Comparison of ENCODE assay signal across 8 cellular contexts in genomic region chr2:197514754-197515153, GRCh38. TPM values are rescaled to one million over a fixed set of nuclear protein-coding genes. Genes with fewer than 3 reads are reported as not detected.
DNase-seq lines count a peak whose midpoint lies in the region; ATAC-seq lines count a peak whose summit lies in the region.

No MANE protein-coding gene starts in this region.

- no peaks in the 10 kb centered on the region for H3K27me3 ChIP-seq in naive thymus-derived CD4-positive, alpha-beta T cell (ENCODE audit: control insufficient read depth in 2 of 2, insufficient read depth in 2 of 2, low read length in 2 of 2)

- H3K27ac Mint-ChIP-seq in naive thymus-derived CD4-positive, alpha-beta T cell: peak overlapping the region; percentile 88 to 98 (median 95)

- CTCF ChIA-PET in naive thymus-derived CD4-positive, alpha-beta T cell (lab: Charles Lee): no interaction called here

- H3K9me3 Mint-ChIP-seq in naive thymus-derived CD4-positive, alpha-beta T cell: peaks cover 0 to 5% (median 0%) of the 10 kb centered on the region in 11 donors

- ATAC-seq in naive thymus-derived CD4-positive, alpha-beta T cell: no peak
- ATAC-seq in HG03571 (IDR thresholded peaks at IDR 0.05; ENCODE audit: unreplicated experiment) (no peak), HG03196 (IDR thresholded peaks at IDR 0.05; ENCODE audit: unreplicated experiment) (no peak), HG03521 (IDR thresholded peaks at IDR 0.05; ENCODE audit: unreplicated experiment) (no peak)

- POLR2A ChIA-PET in naive thymus-derived CD4-positive, alpha-beta T cell (lab: Charles Lee): interaction anchor here (1.5 to 3.3 kb wide), 9 partner anchors 8 to 190 kb away, joined by 3 to 100 read pairs (median 14); partner anchors contain the start of genes COQ10B, HSPD1, HSPE1 and MARS2

- peaks cover 23 to 42% (median 34%) of the 10 kb centered on the region in 7 donors for H3K4me1 Mint-ChIP-seq in naive thymus-derived CD4-positive, alpha-beta T cell

- intact Hi-C loops in naive thymus-derived CD4-positive, alpha-beta T cell (cut with micrococcal nuclease): loop anchor here (1.0 to 5.0 kb wide), 7 partner anchors 14 to 1857 kb away; partner anchors contain the start of genes COQ10B (in 2 of the 2), HSPE1 (in 2 of the 2), CCDC150 (in 1 of the 2) and PGAP1 (in 1 of the 2)

- no peaks in the 10 kb centered on the region for H3K27me3 Mint-ChIP-seq in naive thymus-derived CD4-positive, alpha-beta T cell

- H3K4me3 Mint-ChIP-seq in naive thymus-derived CD4-positive, alpha-beta T cell: peak overlapping the region; percentile 85 to 99 (median 98)

- DNase-seq in NCI-H2227 (lab: John Stamatoyannopoulos, UW; ENCODE audit: unreplicated experiment) (peak; percentile 21), caudate nucleus (lab: John Stamatoyannopoulos, UW) (no peak), NCI-H345 (lab: John Stamatoyannopoulos, UW) (no peak)
- DNase-seq in naive thymus-derived CD4-positive, alpha-beta T cell: peak in 6 of 9 donors; percentile 9 to 18 (median 13)

- peaks cover 10 to 12% of the 10 kb centered on the region in 2 donors for H3K4me1 ChIP-seq in naive thymus-derived CD4-positive, alpha-beta T cell (ENCODE audit: control insufficient read depth in 2 of 2, insufficient read depth in 2 of 2, low read length in 2 of 2)

- H3K36me3 ChIP-seq in naive thymus-derived CD4-positive, alpha-beta T cell (ENCODE audit: control insufficient read depth in 2 of 3, insufficient read depth in 3 of 3, low read length in 3 of 3): peaks cover 0 to 7% (median 0%) of the 10 kb centered on the region in 3 experiments

- H3K9me3 ChIP-seq in naive thymus-derived CD4-positive, alpha-beta T cell (ENCODE audit: control insufficient read depth in 2 of 3, low read length in 3 of 3): no peaks in the 10 kb centered on the region

- peak overlapping the region; percentile 98 for H3K27ac ChIP-seq in caudate nucleus (ENCODE audit: low read depth, low read length)
- H3K27ac ChIP-seq in naive thymus-derived CD4-positive, alpha-beta T cell (ENCODE audit: low read depth, low read length): peak overlapping the region; percentile 86

- peak overlapping the region; percentile 91; the same call in 1 of the 2 replicates for H3K4me3 ChIP-seq in GM08714 (ENCODE audit: low read length)
- H3K4me3 ChIP-seq in naive thymus-derived CD4-positive, alpha-beta T cell (ENCODE audit: low read length): peak overlapping the region; percentile 75

- H3K36me3 Mint-ChIP-seq in naive thymus-derived CD4-positive, alpha-beta T cell: peaks cover 0 to 7% (median 4%) of the 10 kb centered on the region in 5 donors

RNA-seq across cellular contexts. Expression of gene MOB4, which starts 1.1 kb away (rescaled TPM):
- 10 to 100 TPM; 16.1 to 22.5 (median 17.9) TPM for total RNA-seq in naive thymus-derived CD4-positive, alpha-beta T cell
- 10 to 100 TPM; 18.6 to 39.6 TPM for polyA plus RNA-seq in naive thymus-derived CD4-positive, alpha-beta T cell

RNA-seq across cellular contexts. Expression of gene HSPE1, which starts 14.6 kb away (rescaled TPM):
- 100 to 1,000 TPM in 1 of 5 experiments, 10 to 100 TPM in 4; 46.3 to 127 (median 52.2) TPM for total RNA-seq in naive thymus-derived CD4-positive, alpha-beta T cell
- polyA plus RNA-seq in naive thymus-derived CD4-positive, alpha-beta T cell: 100 to 1,000 TPM; 134 to 137 TPM

RNA-seq across cellular contexts. Expression of gene HSPD1, which starts 15.1 kb away (rescaled TPM):
- total RNA-seq in naive thymus-derived CD4-positive, alpha-beta T cell: 100 to 1,000 TPM; 127 to 276 (median 137) TPM
- polyA plus RNA-seq in naive thymus-derived CD4-positive, alpha-beta T cell: 100 to 1,000 TPM; 103 to 116 TPM

Comparison
In these comparisons a context has a peak if more than half of its experiments do, and no peak if none do; other contexts are left out.
1. DNase-seq: peak in NCI-H2227 (single experiment) and naive thymus-derived CD4-positive, alpha-beta T cell (6 of 9); none in caudate nucleus (0 of 61) and NCI-H345 (single experiment).